Comparison of ENCODE assay signal across 24 cellular contexts in the genomic region with DNA sequence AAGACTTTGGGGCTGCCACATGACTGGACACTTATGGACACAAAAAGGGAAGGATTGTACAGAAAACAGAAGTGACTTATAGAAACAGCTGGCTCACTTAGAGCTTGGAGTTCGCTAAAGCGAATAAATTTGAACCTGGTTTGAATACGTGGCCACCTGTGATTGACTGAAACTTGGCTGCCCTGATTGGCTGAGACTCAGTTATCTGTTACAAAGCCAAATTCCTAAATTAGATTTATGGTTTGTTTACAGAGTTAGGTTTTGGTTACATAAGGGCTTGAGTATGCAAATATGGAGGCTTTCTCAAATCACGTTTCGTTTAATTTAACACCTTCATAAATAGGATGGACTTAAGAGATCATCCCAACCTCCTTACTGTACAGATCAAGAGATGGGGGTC.
DNase-seq lines count a peak whose midpoint lies in the region; FAIRE-seq and TF ChIP-seq lines count a peak whose summit lies in the region.
"Had no signal": no experiment of that assay in that cellular context is flagged by ENCODE, and none has a peak within 500 bp of the region (broad histone marks: within the 10 kb centered on the region; RNA-seq: fewer than 3 reads in every experiment).

No MANE protein-coding gene starts in this region.

- H3K4me3 ChIP-seq in LNCaP clone FGC (ENCODE audit: low read depth, low read length) (no peak overlapping the region), H1 (ENCODE audit: extremely low read depth in 1 of 4, insufficient read depth in 2 of 4, low read depth in 3 of 4, low read length in 4 of 4) (0 out of 8 replicates have a peak overlapping the region, but pooled peaks of 1 of the 4 experiments have one; percentile 30), small intestine (ENCODE audit: low read depth in 1 of 2, low read length in 2 of 2) (no peak overlapping the region), colonic mucosa (no peak overlapping the region)
- H3K4me3 ChIP-seq: dorsolateral prefrontal cortex, skin epidermis had no signal

- intact Hi-C loops in colonic mucosa (cut with DNase I) = no loop called here

- no peak for DNase-seq in H9
- peak; percentile 35 for DNase-seq in LNCaP clone FGC (ENCODE audit: low read depth)
- no peak for DNase-seq in H1 (ENCODE audit: low read depth in 1 of 2, low spot score in 2 of 2)
- DNase-seq in small intestine = no peak
- no peak for DNase-seq in colonic mucosa
- no peak for DNase-seq in AG08396 (ENCODE audit: low spot score)
- DNase-seq in Kasumi-1 (lab: John Stamatoyannopoulos, UW) = no peak
- DNase-seq: activated CD4-positive, CD25-positive, alpha-beta regulatory T cell; dorsolateral prefrontal cortex; foreskin keratinocyte; GF-D8; MM.1S; naive B cell; NCI-H1930; NCI-H446 treated with DMSO at 0.1 percent for 48 hours; SIG-M5; stimulated activated CD4-positive, alpha-beta T cell treated with anti-CD3 and anti-CD28 coated beads, Interleukin-4, amount 100 ng/mL, for 24 hours; T-helper 17 cell had no signal

- H3K23me2 ChIP-seq in H9 (ENCODE audit: insufficient read length, low read depth, low read length, poor library complexity, severe bottlenecking) = no peaks in the 10 kb centered on the region
- no peaks in the 10 kb centered on the region; the same call in 1 of the 2 replicates for H3K23me2 ChIP-seq in H1 (ENCODE audit: low read depth, low read length)

- POLR2A ChIA-PET in H1 (lab: Charles Lee; ENCODE audit: partially characterized antibody) = interaction anchor here (1.1 to 1.9 kb wide), 2 partner anchors 180 to 416 kb away, joined by 4 to 5 read pairs; no protein-coding TSS in a partner anchor

- H3K4ac ChIP-seq in H9 (ENCODE audit: low read depth, low read length) (no peak overlapping the region; the same call in 1 of the 2 replicates), H1 (replicated peaks; ENCODE audit: insufficient read length, low read depth, low read length) (no peak overlapping the region)

- H3K79me2 ChIP-seq in H9 (ENCODE audit: insufficient read depth, low read length) (no peaks in the 10 kb centered on the region), H1 (ENCODE audit: control insufficient read depth in 1 of 2, insufficient read depth in 2 of 2, low read length in 2 of 2) (no peaks in the 10 kb centered on the region)

- no peak overlapping the region for H3K14ac ChIP-seq in H9 (ENCODE audit: insufficient read depth, low read length)
- no peak overlapping the region for H3K14ac ChIP-seq in H1 (ENCODE audit: insufficient read length)

- peaks cover 0 to 13% (median 8%) of the 10 kb centered on the region in 3 experiments; a peak in 5 of 7 replicates for H3K36me3 Mint-ChIP-seq in H9 (ENCODE audit: insufficient read depth in 1 of 3, low read depth in 3 of 3)
- H3K36me3 Mint-ChIP-seq: activated naive CD8-positive, alpha-beta T cell; naive B cell had no signal

- peaks cover 58 to 59% of the 10 kb centered on the region in 2 experiments for H3K4me1 Mint-ChIP-seq in H9
- H3K4me1 Mint-ChIP-seq: naive B cell had no signal

- H3K27ac Mint-ChIP-seq in H9 = peak overlapping the region in 2 of 3 experiments; percentile 55 to 75; a peak in 3 of 7 replicates
- H3K27ac Mint-ChIP-seq: activated naive CD8-positive, alpha-beta T cell; activated T-helper 1 cell treated with anti-CD3 and anti-CD28 coated beads, Interleukin-12 subunit alpha, Interleukin-12 subunit beta, Interleukin-2, Interleukin-4 antibody, amounts not matched to agents 30 ng/mL and 10 ng/mL and 1 ng/mL, durations not matched to agents 14 hours and 24 hours and 36 hours; naive B cell; T-helper 17 cell had no signal

- no peaks in the 10 kb centered on the region for H3K27me3 Mint-ChIP-seq in H9 (ENCODE audit: low read depth)

- no peaks in the 10 kb centered on the region for H3K36me3 ChIP-seq in H1 (ENCODE audit: control insufficient read depth in 2 of 4, insufficient read depth in 4 of 4, low read length in 3 of 4)
- H3K36me3 ChIP-seq in small intestine (ENCODE audit: control insufficient read depth in 2 of 2, insufficient read depth in 2 of 2, low read length in 2 of 2) = no peaks in the 10 kb centered on the region
- no peaks in the 10 kb centered on the region for H3K36me3 ChIP-seq in colonic mucosa

- H3K4me1 ChIP-seq in H9 (ENCODE audit: insufficient read depth, low read length) (peaks cover 22% of the 10 kb centered on the region; the same call in 1 of the 2 replicates), H1 (replicated peaks in 1 of 4; ENCODE audit: control insufficient read depth in 3 of 4, insufficient read depth in 4 of 4, low read length in 3 of 4) (peaks cover 15 to 24% (median 19%) of the 10 kb centered on the region in 4 experiments; a peak in 6 of 7 replicates), small intestine (ENCODE audit: control insufficient read depth in 2 of 2, insufficient read depth in 1 of 2, low read depth in 1 of 2, low read length in 1 of 2) (peaks cover 0 to 10% of the 10 kb centered on the region in 2 donors), colonic mucosa (peaks cover 8% of the 10 kb centered on the region)
- H3K4me1 ChIP-seq: foreskin keratinocyte had no signal

- peak overlapping the region; percentile 31 for H3K27ac ChIP-seq in H9 (ENCODE audit: insufficient read length, low read depth, low read length)
- H3K27ac ChIP-seq in H1 (ENCODE audit: low read depth, low read length) = no peak overlapping the region
- H3K27ac ChIP-seq in small intestine (ENCODE audit: low read depth in 1 of 2, low read length in 1 of 2) = peak overlapping the region; percentile 5 to 61
- H3K27ac ChIP-seq in colonic mucosa = no peak overlapping the region
- H3K27ac ChIP-seq: epithelial cell of prostate, foreskin keratinocyte, skin epidermis had no signal

- H2AK5ac ChIP-seq in H9 (ENCODE audit: insufficient read length, low read length) = no peak overlapping the region
- peak overlapping the region; percentile 46 for H2AK5ac ChIP-seq in H1 (ENCODE audit: low read depth, low read length)

- H2BK5ac ChIP-seq in H9 (ENCODE audit: insufficient read length, low read length) (no peak overlapping the region), H1 (ENCODE audit: low read depth, low read length) (peak overlapping the region; percentile 74; the same call in 1 of the 2 replicates)

- H4K91ac ChIP-seq in H9 (ENCODE audit: insufficient read length, low read depth, low read length) (no peak overlapping the region), H1 (replicated peaks; ENCODE audit: insufficient read length, low read length) (peak overlapping the region; percentile 38)

- H2BK15ac ChIP-seq in H9 (ENCODE audit: low read depth, low read length) (no peak overlapping the region), H1 (ENCODE audit: low read length) (no peak overlapping the region)

- H3K9me3 Mint-ChIP-seq in H9 = peaks cover 4 to 6% of the 10 kb centered on the region in 2 experiments
- H3K9me3 Mint-ChIP-seq: activated T-helper 1 cell treated with anti-CD3 and anti-CD28 coated beads, Interleukin-12 subunit alpha, Interleukin-12 subunit beta, Interleukin-2, Interleukin-4 antibody, amounts not matched to agents 30 ng/mL and 10 ng/mL and 1 ng/mL, durations not matched to agents 14 hours and 24 hours and 36 hours had no signal

- H3K79me1 ChIP-seq in H9 (ENCODE audit: insufficient read depth, low read depth, low read length, poor library complexity, severe bottlenecking) (no peaks in the 10 kb centered on the region), H1 (ENCODE audit: low read depth, low read length) (no peaks in the 10 kb centered on the region)

- no peak overlapping the region for H3K18ac ChIP-seq in H9 (ENCODE audit: insufficient read length, low read depth, low read length)
- peak overlapping the region; percentile 19 for H3K18ac ChIP-seq in H1 (ENCODE audit: extremely low read depth, low read length)

- no peaks in the 10 kb centered on the region for H3K9me3 ChIP-seq in H9 (ENCODE audit: control insufficient read depth, low read depth, low read length)
- no peaks in the 10 kb centered on the region for H3K9me3 ChIP-seq in H1 (ENCODE audit: insufficient read depth in 2 of 2, low read depth in 1 of 2, low read length in 1 of 2)
- no peaks in the 10 kb centered on the region for H3K9me3 ChIP-seq in small intestine (ENCODE audit: control insufficient read depth, low read depth)
- no peaks in the 10 kb centered on the region for H3K9me3 ChIP-seq in colonic mucosa

- H3K27me3 ChIP-seq in H9 (ENCODE audit: insufficient read depth, low read length) = no peaks in the 10 kb centered on the region
- H3K27me3 ChIP-seq in H1 (replicated peaks in 1 of 4; ENCODE audit: control insufficient read depth in 3 of 4, extremely low read depth in 1 of 4, insufficient read depth in 3 of 4, low read length in 3 of 4) = no peaks in the 10 kb centered on the region
- no peaks in the 10 kb centered on the region for H3K27me3 ChIP-seq in small intestine (ENCODE audit: control insufficient read depth in 2 of 2, insufficient read depth in 2 of 2, low read length in 2 of 2)
- no peaks in the 10 kb centered on the region for H3K27me3 ChIP-seq in colonic mucosa
- H3K27me3 ChIP-seq: foreskin keratinocyte had no signal

- H3K4me2 ChIP-seq in H9 (ENCODE audit: insufficient read depth, insufficient read length, low read length) (no peak overlapping the region), H1 (ENCODE audit: insufficient read depth in 1 of 2, low read depth in 2 of 2, low read length in 2 of 2) (peak overlapping the region in 1 of 2 experiments; percentile 75; a peak in 2 of 4 replicates)

- H2BK20ac ChIP-seq in H9 (ENCODE audit: low read depth, low read length, poor library complexity, severe bottlenecking) = no peak overlapping the region
- H2BK20ac ChIP-seq in H1 (ENCODE audit: low read length) = peak overlapping the region; percentile 83; the same call in 1 of the 2 replicates

- TF ChIP-seq POLR2A in H1 (IDR thresholded peaks at IDR 0.05; ENCODE audit: control extremely low read depth in 1 of 2, low read depth in 2 of 2, low read length in 2 of 2) = no peak

- H2AFZ ChIP-seq in H9 (ENCODE audit: low read length) (no peak overlapping the region), H1 (ENCODE audit: low read length) (no peak overlapping the region)

- H3K23ac ChIP-seq in H9 (ENCODE audit: insufficient read length, low read depth, low read length) (no peak overlapping the region), H1 (ENCODE audit: insufficient read length) (no peak overlapping the region)

- peak overlapping the region in 1 of 2 experiments; percentile 12; a peak in 2 of 5 replicates for H3K4me3 Mint-ChIP-seq in H9
- H3K4me3 Mint-ChIP-seq: activated naive CD8-positive, alpha-beta T cell; activated T-helper 1 cell treated with anti-CD3 and anti-CD28 coated beads, Interleukin-12 subunit alpha, Interleukin-12 subunit beta, Interleukin-2, Interleukin-4 antibody, amounts not matched to agents 30 ng/mL and 10 ng/mL and 1 ng/mL, durations not matched to agents 14 hours and 24 hours and 36 hours; naive B cell; T-helper 17 cell had no signal

- H4K20me1 ChIP-seq in H9 (ENCODE audit: control insufficient read depth, insufficient read depth, insufficient read length) = no peaks in the 10 kb centered on the region
- no peaks in the 10 kb centered on the region for H4K20me1 ChIP-seq in H1 (replicated peaks in 1 of 2; ENCODE audit: control insufficient read depth in 1 of 2, insufficient read depth in 2 of 2, low read length in 2 of 2)

- TF ChIP-seq CTCF in H9 (conservative IDR thresholded peaks at IDR 0.05) (no peak), LNCaP clone FGC (IDR thresholded peaks at IDR 0.05; ENCODE audit: control insufficient read depth, extremely low read depth, insufficient read depth) (no peak), H1 (IDR thresholded peaks at IDR 0.05; ENCODE audit: control extremely low read depth in 1 of 3, insufficient read depth in 1 of 3, low read depth in 1 of 3, low read length in 3 of 3) (no peak), colonic mucosa (IDR thresholded peaks at IDR 0.05) (no peak)

- CTCF ChIA-PET in H1 (lab: Charles Lee; ENCODE audit: partially characterized antibody) = interaction anchor here (0.9 to 4.0 kb wide), 13 partner anchors 9 to 416 kb away, joined by 3 to 61 read pairs (median 6); no protein-coding TSS in a partner anchor

- H2BK12ac ChIP-seq in H9 (ENCODE audit: insufficient read length, low read depth, low read length) (no peak overlapping the region), H1 (ENCODE audit: low read depth, low read length) (peak overlapping the region; percentile 93; the same call in 1 of the 2 replicates)

- no CpG with 5 or more reads among the region's 5 CpGs for WGBS in H9 (ENCODE audit: extremely low coverage, insufficient read length, low lambda C conversion rate)
- WGBS in H1 (ENCODE audit: extremely low coverage in 1 of 2, insufficient coverage in 1 of 2, insufficient read length in 1 of 2, insufficient replicate concordance in 2 of 2, low coverage in 1 of 2, low lambda C conversion rate in 2 of 2, missing lambda C conversion rate in 1 of 2), 2 experiments = 79% methylated on average over 4 of the region's 5 CpGs; no CpG with 5 or more reads in 1 of the 2 experiments
- WGBS in small intestine, 3 donors = 27 to 31% (median 30%) methylated on average over 4 of the region's 5 CpGs

- no peak for TF ChIP-seq EP300 in H1 (IDR thresholded peaks at IDR 0.05; ENCODE audit: borderline replicate concordance in 1 of 2, low read depth in 2 of 2, low read length in 2 of 2)

- H3K56ac ChIP-seq in H9 (ENCODE audit: insufficient read length, low read depth, low read length) = no peak overlapping the region
- no peak overlapping the region for H3K56ac ChIP-seq in H1 (replicated peaks; ENCODE audit: insufficient read length, low read depth, low read length)

- no peak for TF ChIP-seq RAD21 in H1 (IDR thresholded peaks at IDR 0.05 in 1 of 2, conservative IDR thresholded peaks at IDR 0.05 in 1 of 2; ENCODE audit: low read depth in 2 of 2, low read length in 2 of 2)

- H3T11ph ChIP-seq in H9 (ENCODE audit: low read length) = no peak overlapping the region

- FAIRE-seq in H1 (lab: Jason Lieb, UNC) = no peak
- no peak for FAIRE-seq in small intestine (lab: Jason Lieb, UNC)
- FAIRE-seq: bronchial epithelial cell, GM12892 had no signal

- H3K9ac ChIP-seq in H9 (ENCODE audit: extremely low read depth, insufficient read length, low read length) = no peak overlapping the region
- no peak overlapping the region for H3K9ac ChIP-seq in H1 (replicated peaks in 1 of 4; ENCODE audit: extremely low read depth in 1 of 4, low read depth in 3 of 4, low read length in 3 of 4)
- no peak overlapping the region for H3K9ac ChIP-seq in colonic mucosa (ENCODE audit: low read depth in 2 of 2, low read length in 2 of 2)

- H4K8ac ChIP-seq in H9 (replicated peaks; ENCODE audit: insufficient read length, low read depth, low read length) = no peak overlapping the region
- H4K8ac ChIP-seq in H1 (ENCODE audit: extremely low read depth, insufficient read depth, low read length) = no peak overlapping the region

- H2BK120ac ChIP-seq in H9 (ENCODE audit: low read depth, low read length, poor library complexity, severe bottlenecking) (no peak overlapping the region), H1 (replicated peaks; ENCODE audit: low read depth, low read length) (peak overlapping the region; percentile 21)

- H4K5ac ChIP-seq in H9 (ENCODE audit: insufficient read length, low read depth, low read length) (no peak overlapping the region), H1 (ENCODE audit: insufficient read length, low read depth, low read length) (peak overlapping the region; percentile 19)

Comparison
In these comparisons a context has a peak if more than half of its experiments do, and no peak if none do; other contexts are left out.
1. H3K27ac ChIP-seq: peak in H9 (single experiment) and small intestine (2 of 2); none in H1 (single experiment) and colonic mucosa (single experiment).